ENCODE assay signal across 19 cellular contexts in genomic region chr10:99346247-99346646, GRCh38. TPM values are rescaled to one million over a fixed set of nuclear protein-coding genes. Genes with fewer than 3 reads are reported as not detected.
DNase-seq lines count a peak whose midpoint lies in the region; ATAC-seq and TF ChIP-seq lines count a peak whose summit lies in the region.
"Had no signal": no experiment of that assay in that cellular context is flagged by ENCODE, and none has a peak within 500 bp of the region (broad histone marks: within the 10 kb centered on the region; RNA-seq: fewer than 3 reads in every experiment).

No MANE protein-coding gene starts in this region.

- peaks cover 49% of the 10 kb centered on the region for H3K4me1 Mint-ChIP-seq in HFFc6 (ENCODE audit: low read depth)
- H3K4me1 Mint-ChIP-seq: CD4-positive, alpha-beta memory T cell had no signal

- no peaks in the 10 kb centered on the region for H3K9me3 Mint-ChIP-seq in HFFc6
- H3K9me3 Mint-ChIP-seq: activated CD4-positive, alpha-beta T cell treated with anti-CD3 and anti-CD28 coated beads, Interleukin-2, amount 10 ng/mL, durations not matched to agents 7 days and 5 days; activated naive CD8-positive, alpha-beta T cell treated with anti-CD3 and anti-CD28 coated beads, Interleukin-2, amount 10 ng/mL, durations not matched to agents 7 days and 5 days; activated T-cell treated with anti-CD3 and anti-CD28 coated beads, Interleukin-2, amount 50 U/mL, for 24 hours; CD4-positive, alpha-beta memory T cell; dendritic cell treated with granulocyte-macrophage colony-stimulating factor and Interleukin-4, amounts not matched to agents 40 ng/mL and 50 ng/mL, for 4 days had no signal

- no peak overlapping the region for H3K4me3 ChIP-seq in AG10803 (ENCODE audit: low read length)
- H3K4me3 ChIP-seq: Peyer's patch, vagina had no signal

- no peak; the same call in 2 of the 3 replicates for ATAC-seq in SK-N-SH treated with all-trans-retinoic acid at 6 μM for 48 hours
- ATAC-seq: stimulated activated naive CD8-positive, alpha-beta T cell treated with anti-CD3 and anti-CD28 coated beads, Interleukin-15, Interleukin-2, amounts not matched to agents 100 U/mL and 50 U/mL, for 24 hours had no signal

- DNase-seq in AG10803 (ENCODE audit: low read depth) (peak; percentile 93), HFFc6 (peak; percentile 81), fibroblast of the conjunctiva (ENCODE audit: low read depth) (peak; percentile 21), mucosa of gallbladder (ENCODE audit: low spot score) (no peak), HPDE6-E6E7 (ENCODE audit: extremely low spot score) (no peak)
- DNase-seq in activated CD4-positive, alpha-beta T cell treated with anti-CD3 and anti-CD28 coated beads for 1 hour = no peak
- no peak for DNase-seq in stimulated activated CD8-positive, alpha-beta memory T cell treated with anti-CD3 and anti-CD28 coated beads, Interleukin-4, amount 100 ng/mL, for 48 hours
- DNase-seq: activated CD4-positive, alpha-beta T cell treated with anti-CD3 and anti-CD28 coated beads, Interleukin-2, amount 10 ng/mL, durations not matched to agents 7 days and 5 days; activated naive CD8-positive, alpha-beta T cell treated with anti-CD3 and anti-CD28 coated beads, Interleukin-2, amount 10 ng/mL, durations not matched to agents 7 days and 5 days; activated T-cell treated with anti-CD3 and anti-CD28 coated beads, Interleukin-2, amount 50 U/mL, for 24 hours; CD4-positive, alpha-beta memory T cell; foreskin melanocyte; islet precursor cell; Peyer's patch; stimulated activated naive CD8-positive, alpha-beta T cell treated with anti-CD3 and anti-CD28 coated beads, Interleukin-15, Interleukin-2, amounts not matched to agents 100 U/mL and 50 U/mL, for 24 hours had no signal

- peak overlapping the region; percentile 91 for H3K27ac Mint-ChIP-seq in HFFc6
- H3K27ac Mint-ChIP-seq: activated CD4-positive, alpha-beta T cell treated with anti-CD3 and anti-CD28 coated beads, Interleukin-2, amount 10 ng/mL, durations not matched to agents 7 days and 5 days; activated naive CD8-positive, alpha-beta T cell treated with anti-CD3 and anti-CD28 coated beads, Interleukin-2, amount 10 ng/mL, durations not matched to agents 7 days and 5 days; activated T-cell treated with anti-CD3 and anti-CD28 coated beads, Interleukin-2, amount 50 U/mL, for 24 hours; CD4-positive, alpha-beta memory T cell; dendritic cell treated with granulocyte-macrophage colony-stimulating factor and Interleukin-4, amounts not matched to agents 40 ng/mL and 50 ng/mL, for 4 days had no signal

- H3K4me3 Mint-ChIP-seq in HFFc6 = peak overlapping the region; percentile 17
- H3K4me3 Mint-ChIP-seq: activated CD4-positive, alpha-beta T cell treated with anti-CD3 and anti-CD28 coated beads, Interleukin-2, amount 10 ng/mL, durations not matched to agents 7 days and 5 days; activated naive CD8-positive, alpha-beta T cell treated with anti-CD3 and anti-CD28 coated beads, Interleukin-2, amount 10 ng/mL, durations not matched to agents 7 days and 5 days; activated T-cell treated with anti-CD3 and anti-CD28 coated beads, Interleukin-2, amount 50 U/mL, for 24 hours; CD4-positive, alpha-beta memory T cell; dendritic cell treated with granulocyte-macrophage colony-stimulating factor and Interleukin-4, amounts not matched to agents 40 ng/mL and 50 ng/mL, for 4 days had no signal

- TF ChIP-seq CTCF in AG10803 (conservative IDR thresholded peaks at IDR 0.05; ENCODE audit: low read length) (no peak), HFFc6 (IDR thresholded peaks at IDR 0.05) (no peak)

- peaks cover 1% of the 10 kb centered on the region; the same call in 1 of the 2 replicates for H3K27me3 Mint-ChIP-seq in HFFc6 (ENCODE audit: insufficient read depth)
- H3K27me3 Mint-ChIP-seq: dendritic cell treated with granulocyte-macrophage colony-stimulating factor and Interleukin-4, amounts not matched to agents 40 ng/mL and 50 ng/mL, for 4 days had no signal

- no peaks in the 10 kb centered on the region for H3K36me3 Mint-ChIP-seq in HFFc6 (ENCODE audit: low read depth)
- H3K36me3 Mint-ChIP-seq: activated naive CD8-positive, alpha-beta T cell treated with anti-CD3 and anti-CD28 coated beads, Interleukin-2, amount 10 ng/mL, durations not matched to agents 7 days and 5 days; CD4-positive, alpha-beta memory T cell had no signal

TF ChIP-seq in SK-N-SH treated with all-trans-retinoic acid at 6 μM for 48 hours, 23 proteins besides CTCF, POLR2A, EP300 and RAD21:
- TF ChIP-seq TCF4 (CRISPR knock-in tag; IDR thresholded peaks at IDR 0.05; ENCODE audit: borderline replicate concordance) = 0 out of 2 replicates have a peak, but pooled peaks have one; percentile 12
- TF ChIP-seq, protein P1, sequence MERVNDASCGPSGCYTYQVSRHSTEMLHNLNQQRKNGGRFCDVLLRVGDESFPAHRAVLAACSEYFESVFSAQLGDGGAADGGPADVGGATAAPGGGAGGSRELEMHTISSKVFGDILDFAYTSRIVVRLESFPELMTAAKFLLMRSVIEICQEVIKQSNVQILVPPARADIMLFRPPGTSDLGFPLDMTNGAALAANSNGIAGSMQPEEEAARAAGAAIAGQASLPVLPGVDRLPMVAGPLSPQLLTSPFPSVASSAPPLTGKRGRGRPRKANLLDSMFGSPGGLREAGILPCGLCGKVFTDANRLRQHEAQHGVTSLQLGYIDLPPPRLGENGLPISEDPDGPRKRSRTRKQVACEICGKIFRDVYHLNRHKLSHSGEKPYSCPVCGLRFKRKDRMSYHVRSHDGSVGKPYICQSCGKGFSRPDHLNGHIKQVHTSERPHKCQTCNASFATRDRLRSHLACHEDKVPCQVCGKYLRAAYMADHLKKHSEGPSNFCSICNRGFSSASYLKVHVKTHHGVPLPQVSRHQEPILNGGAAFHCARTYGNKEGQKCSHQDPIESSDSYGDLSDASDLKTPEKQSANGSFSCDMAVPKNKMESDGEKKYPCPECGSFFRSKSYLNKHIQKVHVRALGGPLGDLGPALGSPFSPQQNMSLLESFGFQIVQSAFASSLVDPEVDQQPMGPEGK (CRISPR knock-in tag; IDR thresholded peaks at IDR 0.05; ENCODE audit: borderline replicate concordance) = no peak
- 0 out of 2 replicates have a peak, but pooled peaks have one; percentile 10 for TF ChIP-seq ISL1 (CRISPR knock-in tag; IDR thresholded peaks at IDR 0.05)

RNA-seq across cellular contexts. Expression of gene CNNM1, which starts 17.1 kb away (rescaled TPM):
- 1 to 10 TPM; 3.0 to 4.6 (median 3.3) TPM for total RNA-seq in HFFc6 (2021; fragmentation: NEBNext Ultra II Directional; extraction: Animal tissue kit (Norgen Biotek cat#: 25700))
- 1.4 TPM for total RNA-seq in mucosa of gallbladder
- total RNA-seq: skeletal muscle tissue had no signal

Comparison
In these comparisons a context has a peak if more than half of its experiments do, and no peak if none do; other contexts are left out.
1. DNase-seq: peak in AG10803 (single experiment), HFFc6 (single experiment) and fibroblast of the conjunctiva (single experiment); none in activated CD4-positive, alpha-beta T cell treated with anti-CD3 and anti-CD28 coated beads for 1 hour (single experiment), mucosa of gallbladder (single experiment), stimulated activated CD8-positive, alpha-beta memory T cell treated with anti-CD3 and anti-CD28 coated beads, Interleukin-4, amount 100 ng/mL, for 48 hours (single experiment) and HPDE6-E6E7 (single experiment).